ENCODE assay signal across 24 cellular contexts in genomic region chr3:61701019-61701418, GRCh38.
DNase-seq lines count a peak whose midpoint lies in the region; ATAC-seq, FAIRE-seq and TF ChIP-seq lines count a peak whose summit lies in the region.
"Had no signal": no experiment of that assay in that cellular context is flagged by ENCODE, and none has a peak within 500 bp of the region (broad histone marks: within the 10 kb centered on the region; RNA-seq: fewer than 3 reads in every experiment).

No MANE protein-coding gene starts in this region.

- WGBS in HepG2 (ENCODE audit: low lambda C conversion rate): 90% methylated on average over 2 of the region's 2 CpGs

- H3K4me1 Mint-ChIP-seq in stimulated activated effector memory CD8-positive, alpha-beta T cell treated with anti-CD3 and anti-CD28 coated beads, Interleukin-12 subunit alpha, Interleukin-12 subunit beta, amount 100 ng/mL, for 72 hours: no peaks in the 10 kb centered on the region

- H3K36me3 Mint-ChIP-seq in stimulated activated effector memory CD8-positive, alpha-beta T cell treated with anti-CD3 and anti-CD28 coated beads, Interleukin-12 subunit alpha, Interleukin-12 subunit beta, amount 100 ng/mL, for 72 hours: no peaks in the 10 kb centered on the region
- H3K36me3 Mint-ChIP-seq: activated CD4-positive, alpha-beta memory T cell treated with anti-CD3 and anti-CD28 coated beads for 36 hours had no signal

- H3K4me1 ChIP-seq in HUES48 (ENCODE audit: control insufficient read depth, insufficient read depth, low read length): peaks cover 93% of the 10 kb centered on the region
- peaks cover 19% of the 10 kb centered on the region for H3K4me1 ChIP-seq in HepG2 (ENCODE audit: insufficient read depth, low read length)

- FAIRE-seq in HepG2 (lab: Jason Lieb, UNC): no peak
- FAIRE-seq: GM12892 had no signal

- H3K27ac ChIP-seq in HUES48 (ENCODE audit: low read depth, low read length) (peak overlapping the region; percentile 95), HepG2 (ENCODE audit: extremely low read length, insufficient read depth, low read length) (no peak overlapping the region)
- H3K27ac ChIP-seq: BLaER1, neutrophil, stomach, tibial artery had no signal

- peaks cover 3% of the 10 kb centered on the region for H3K79me2 ChIP-seq in HepG2 (ENCODE audit: insufficient read depth, low read length)

- TF ChIP-seq CTCF in epithelial cell of esophagus (IDR thresholded peaks at IDR 0.05; ENCODE audit: insufficient read depth, low read depth, low read length, missing control alignments) (no peak), HepG2 (CRISPR knock-in tag; IDR thresholded peaks at IDR 0.05) (no peak)

- H3K9me3 ChIP-seq in HUES48 (ENCODE audit: control insufficient read depth, insufficient read depth, low read length) (no peaks in the 10 kb centered on the region), MG63 (no peaks in the 10 kb centered on the region), HepG2 (ENCODE audit: low read length) (no peaks in the 10 kb centered on the region)
- H3K9me3 ChIP-seq: BLaER1, neutrophil, stomach, tibial artery had no signal

- H2AFZ ChIP-seq in HepG2 (ENCODE audit: low read length): no peak overlapping the region

- POLR2A ChIA-PET in HepG2 (lab: Yijun Ruan, JAX): no interaction called here

- intact Hi-C loops in HepG2 (cut with micrococcal nuclease; ENCODE audit: unreplicated experiment): no loop called here

- no peak for ATAC-seq in stimulated activated effector memory CD8-positive, alpha-beta T cell treated with anti-CD3 and anti-CD28 coated beads, Interleukin-12 subunit alpha, Interleukin-12 subunit beta, amount 100 ng/mL, for 72 hours
- no peak for ATAC-seq in HepG2
- ATAC-seq: activated CD4-positive, CD25-positive, alpha-beta regulatory T cell treated with anti-CD3 and anti-CD28 coated beads, Interleukin-2, amount 50 U/mL, for 24 hours; HCT116; Panc1 had no signal

- in situ Hi-C loops in HepG2 (cut with HindIII; ENCODE audit: extremely low pct_ligation_motif_present, low pct_unique_long_range_greater_than_20kb): no loop called here

- no peak for TF ChIP-seq POLR2A in HepG2 (IDR thresholded peaks at IDR 0.05; ENCODE audit: insufficient read depth in 1 of 2, low read depth in 2 of 2, low read length in 2 of 2)

- H3K4me2 ChIP-seq in HepG2 (ENCODE audit: low read depth, low read length): no peak overlapping the region
- H3K4me2 ChIP-seq: BLaER1 had no signal

- H3K27me3 ChIP-seq in HUES48 (ENCODE audit: control insufficient read depth, insufficient read depth, low read length): no peaks in the 10 kb centered on the region
- H3K27me3 ChIP-seq in MG63: no peaks in the 10 kb centered on the region
- no peaks in the 10 kb centered on the region for H3K27me3 ChIP-seq in HepG2 (ENCODE audit: control insufficient read depth in 1 of 2, insufficient read depth in 2 of 2, low read length in 2 of 2)
- H3K27me3 ChIP-seq: BLaER1, neutrophil, stomach, tibial artery had no signal

- H3K9me3 Mint-ChIP-seq in stimulated activated effector memory CD8-positive, alpha-beta T cell treated with anti-CD3 and anti-CD28 coated beads, Interleukin-12 subunit alpha, Interleukin-12 subunit beta, amount 100 ng/mL, for 72 hours: peaks cover 7% of the 10 kb centered on the region

- CTCF ChIA-PET in HepG2 (lab: Yijun Ruan, JAX; ENCODE audit: low intra/inter-chr PET ratio, low total read pairs): no interaction called here

- DNase-seq in COR-L47 (lab: John Stamatoyannopoulos, UW) (peak; percentile 21), NCI-H748 (lab: John Stamatoyannopoulos, UW; ENCODE audit: unreplicated experiment) (peak; percentile 56), epithelial cell of esophagus (ENCODE audit: low read depth) (peak; percentile 91), MG63 (no peak), OCI-M2 (lab: John Stamatoyannopoulos, UW; ENCODE audit: unreplicated experiment) (no peak), HepG2 (ENCODE audit: low spot score) (no peak)
- no peak for DNase-seq in stimulated activated effector memory CD8-positive, alpha-beta T cell treated with anti-CD3 and anti-CD28 coated beads, Interleukin-12 subunit alpha, Interleukin-12 subunit beta, amount 100 ng/mL, for 72 hours (ENCODE audit: low spot score in 2 of 2)
- DNase-seq: activated CD4-positive, alpha-beta memory T cell treated with anti-CD3 and anti-CD28 coated beads for 36 hours; DND-41; foreskin melanocyte; hippocampal formation; islet precursor cell; NCI-H1436; NCI-H345; SIG-M5; stomach; tibial artery had no signal

- no peak overlapping the region for H3K27ac Mint-ChIP-seq in stimulated activated effector memory CD8-positive, alpha-beta T cell treated with anti-CD3 and anti-CD28 coated beads, Interleukin-12 subunit alpha, Interleukin-12 subunit beta, amount 100 ng/mL, for 72 hours
- H3K27ac Mint-ChIP-seq: activated CD4-positive, alpha-beta memory T cell treated with anti-CD3 and anti-CD28 coated beads for 36 hours had no signal

- H3K9ac ChIP-seq in HUES48 (ENCODE audit: low read depth, low read length): no peak overlapping the region
- no peak overlapping the region for H3K9ac ChIP-seq in HepG2 (ENCODE audit: insufficient read depth, low read depth, low read length)
- H3K9ac ChIP-seq: BLaER1 had no signal

- no TSS peak for BruUV-seq in HepG2 (replicated peaks; lab: Mats Ljungman, UMichigan)

- H4K20me1 ChIP-seq in HepG2 (ENCODE audit: insufficient read depth, low read length): no peaks in the 10 kb centered on the region
- H4K20me1 ChIP-seq: BLaER1 had no signal

- no peak overlapping the region for H3K4me3 Mint-ChIP-seq in stimulated activated effector memory CD8-positive, alpha-beta T cell treated with anti-CD3 and anti-CD28 coated beads, Interleukin-12 subunit alpha, Interleukin-12 subunit beta, amount 100 ng/mL, for 72 hours
- H3K4me3 Mint-ChIP-seq: activated CD4-positive, alpha-beta memory T cell treated with anti-CD3 and anti-CD28 coated beads for 36 hours had no signal

- no peak for TF ChIP-seq RAD21 in HepG2 (CRISPR knock-in tag; IDR thresholded peaks at IDR 0.05)

- no peak overlapping the region for H3K4me3 ChIP-seq in HUES48 (ENCODE audit: low read depth, low read length)
- no peak overlapping the region for H3K4me3 ChIP-seq in epithelial cell of esophagus (ENCODE audit: low read length)
- H3K4me3 ChIP-seq in MG63: no peak overlapping the region
- no peak overlapping the region for H3K4me3 ChIP-seq in HepG2 (replicated peaks in 1 of 3; ENCODE audit: insufficient read depth in 1 of 3, low read depth in 2 of 3, low read length in 3 of 3)
- H3K4me3 ChIP-seq: BLaER1, stomach, tibial artery had no signal

- H3K36me3 ChIP-seq in HUES48 (ENCODE audit: control insufficient read depth, insufficient read depth, low read length) (no peaks in the 10 kb centered on the region), MG63 (no peaks in the 10 kb centered on the region), HepG2 (replicated peaks in 1 of 2; ENCODE audit: control insufficient read depth in 1 of 2, insufficient read depth in 2 of 2, low read length in 2 of 2) (no peaks in the 10 kb centered on the region)
- H3K36me3 ChIP-seq: BLaER1, neutrophil, stomach, tibial artery had no signal

- TF ChIP-seq EP300 in HepG2 (IDR thresholded peaks at IDR 0.05; ENCODE audit: low read depth in 2 of 2, low read length in 2 of 2) (no peak), HepG2 (CRISPR knock-in tag; IDR thresholded peaks at IDR 0.05; ENCODE audit: borderline replicate concordance) (no peak)

TF ChIP-seq in HepG2, 621 proteins besides CTCF, POLR2A, EP300 and RAD21 (continues in another document):
- TF ChIP-seq ZNF773 (CRISPR knock-in tag; IDR thresholded peaks at IDR 0.05; ENCODE audit: borderline replicate concordance) (no peak), XBP1 (CRISPR knock-in tag; IDR thresholded peaks at IDR 0.05) (no peak), ZMYM3 (CRISPR knock-in tag; IDR thresholded peaks at IDR 0.05) (no peak)
- TF ChIP-seq, protein P1, sequence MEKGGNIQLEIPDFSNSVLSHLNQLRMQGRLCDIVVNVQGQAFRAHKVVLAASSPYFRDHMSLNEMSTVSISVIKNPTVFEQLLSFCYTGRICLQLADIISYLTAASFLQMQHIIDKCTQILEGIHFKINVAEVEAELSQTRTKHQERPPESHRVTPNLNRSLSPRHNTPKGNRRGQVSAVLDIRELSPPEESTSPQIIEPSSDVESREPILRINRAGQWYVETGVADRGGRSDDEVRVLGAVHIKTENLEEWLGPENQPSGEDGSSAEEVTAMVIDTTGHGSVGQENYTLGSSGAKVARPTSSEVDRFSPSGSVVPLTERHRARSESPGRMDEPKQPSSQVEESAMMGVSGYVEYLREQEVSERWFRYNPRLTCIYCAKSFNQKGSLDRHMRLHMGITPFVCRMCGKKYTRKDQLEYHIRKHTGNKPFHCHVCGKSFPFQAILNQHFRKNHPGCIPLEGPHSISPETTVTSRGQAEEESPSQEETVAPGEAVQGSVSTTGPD (CRISPR knock-in tag; IDR thresholded peaks at IDR 0.05): no peak

Comparison
In these comparisons a context has a peak if more than half of its experiments do, and no peak if none do; other contexts are left out.
1. DNase-seq: peak in COR-L47 (single experiment), NCI-H748 (single experiment) and epithelial cell of esophagus (single experiment); none in stimulated activated effector memory CD8-positive, alpha-beta T cell treated with anti-CD3 and anti-CD28 coated beads, Interleukin-12 subunit alpha, Interleukin-12 subunit beta, amount 100 ng/mL, for 72 hours (0 of 2), MG63 (single experiment), OCI-M2 (single experiment) and HepG2 (single experiment).